In the genomic region with DNA sequence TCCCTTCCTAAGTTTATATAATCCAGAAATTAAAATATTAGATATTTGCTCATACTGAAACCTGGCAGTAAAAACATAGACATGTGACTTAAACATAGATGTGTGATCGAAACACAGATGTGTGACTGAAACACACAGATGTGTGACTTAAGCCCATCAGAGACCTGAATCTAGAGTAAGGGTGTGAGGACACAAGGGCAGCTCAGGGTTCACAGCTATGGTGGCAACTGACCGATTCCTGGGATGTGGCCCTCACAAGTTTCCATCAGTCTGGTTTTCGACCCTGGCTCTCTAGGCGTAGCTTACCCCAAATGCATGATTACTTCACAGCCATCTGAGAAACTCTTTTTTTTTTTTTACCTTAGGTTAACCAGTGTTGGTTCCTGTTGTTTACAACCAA, we compare ENCODE assay signal across 18 cellular contexts.
DNase-seq lines count a peak whose midpoint lies in the region; ATAC-seq and TF ChIP-seq lines count a peak whose summit lies in the region.
"Had no signal": no experiment of that assay in that cellular context is flagged by ENCODE, and none has a peak within 500 bp of the region (broad histone marks: within the 10 kb centered on the region; RNA-seq: fewer than 3 reads in every experiment).

No MANE protein-coding gene starts in this region.

- TF ChIP-seq POLR2A in erythroblast (IDR thresholded peaks at IDR 0.05; ENCODE audit: low read length), result no peak

- H3K4me3 Mint-ChIP-seq in activated naive CD4-positive, alpha-beta T cell treated with anti-CD3 and anti-CD28 coated beads, Interleukin-2, amount 10 ng/mL, durations not matched to agents 7 days and 5 days, result no peak overlapping the region
- H3K4me3 Mint-ChIP-seq in activated naive CD8-positive, alpha-beta T cell, result peak overlapping the region; percentile 21
- H3K4me3 Mint-ChIP-seq: nephron progenitor cell had no signal

- CTCF ChIA-PET in activated naive CD4-positive, alpha-beta T cell treated with anti-CD3 and anti-CD28 coated beads, Interleukin-2, amount 10 ng/mL, durations not matched to agents 7 days and 5 days (lab: Charles Lee), result no interaction called here

- peaks cover 61% of the 10 kb centered on the region for H3K4me1 Mint-ChIP-seq in activated naive CD4-positive, alpha-beta T cell treated with anti-CD3 and anti-CD28 coated beads, Interleukin-2, amount 10 ng/mL, durations not matched to agents 7 days and 5 days
- H3K4me1 Mint-ChIP-seq in activated naive CD8-positive, alpha-beta T cell (ENCODE audit: low read depth), result peaks cover 51% of the 10 kb centered on the region

- DNase-seq in activated naive CD4-positive, alpha-beta T cell treated with anti-CD3 and anti-CD28 coated beads, Interleukin-2, amount 10 ng/mL, durations not matched to agents 7 days and 5 days, result no peak
- no peak for DNase-seq in activated naive CD4-positive, alpha-beta T cell treated with Interleukin-2 at 50 U/mL for 16 hours
- no peak for DNase-seq in erythroblast (lab: John Stamatoyannopoulos, UW)
- no peak for DNase-seq in SIG-M5 treated with dmso at 0.1 percent for 504 hours (lab: John Stamatoyannopoulos, UW; ENCODE audit: unreplicated experiment)
- no peak for DNase-seq in NCI-H524 (lab: John Stamatoyannopoulos, UW)
- DNase-seq: cortex of kidney, DMS79 treated with DMSO at 0.1 percent for 48 hours, MG63, NCI-H1436 treated with DMSO at 0.1 percent for 48 hours, NCI-H2171, NCI-H526 treated with DMSO at 0.1 percent for 48 hours, nephron progenitor cell, right lobe of liver, testis had no signal

- peaks cover 4% of the 10 kb centered on the region for H3K27me3 Mint-ChIP-seq in activated naive CD4-positive, alpha-beta T cell treated with anti-CD3 and anti-CD28 coated beads, Interleukin-2, amount 10 ng/mL, durations not matched to agents 7 days and 5 days
- no peaks in the 10 kb centered on the region for H3K27me3 Mint-ChIP-seq in activated naive CD8-positive, alpha-beta T cell

- peaks cover 16% of the 10 kb centered on the region for H3K36me3 Mint-ChIP-seq in activated naive CD4-positive, alpha-beta T cell treated with anti-CD3 and anti-CD28 coated beads, Interleukin-2, amount 10 ng/mL, durations not matched to agents 7 days and 5 days
- peaks cover 9% of the 10 kb centered on the region for H3K36me3 Mint-ChIP-seq in activated naive CD8-positive, alpha-beta T cell

- H3K9me3 Mint-ChIP-seq in activated naive CD4-positive, alpha-beta T cell treated with anti-CD3 and anti-CD28 coated beads, Interleukin-2, amount 10 ng/mL, durations not matched to agents 7 days and 5 days, result peaks cover 20% of the 10 kb centered on the region
- peaks cover 10% of the 10 kb centered on the region for H3K9me3 Mint-ChIP-seq in activated naive CD8-positive, alpha-beta T cell (ENCODE audit: low read depth)

- ATAC-seq in HG02885 (IDR thresholded peaks at IDR 0.05; ENCODE audit: poor library complexity, unreplicated experiment) (peak; percentile 49), HG02623 (IDR thresholded peaks at IDR 0.05; ENCODE audit: unreplicated experiment) (no peak)
- ATAC-seq: HCT116, right lobe of liver had no signal

- H3K27ac Mint-ChIP-seq in activated naive CD4-positive, alpha-beta T cell treated with anti-CD3 and anti-CD28 coated beads, Interleukin-2, amount 10 ng/mL, durations not matched to agents 7 days and 5 days, result peak overlapping the region; percentile 76
- peak overlapping the region; percentile 79 for H3K27ac Mint-ChIP-seq in activated naive CD8-positive, alpha-beta T cell
- H3K27ac Mint-ChIP-seq: nephron progenitor cell had no signal
